ENCODE assay signal across 24 cellular contexts in genomic region chr4:17657849-17658248, GRCh38.
"Had no signal": no experiment of that assay in that cellular context is flagged by ENCODE, and none has a peak within 500 bp of the region (broad histone marks: within the 10 kb centered on the region; RNA-seq: fewer than 3 reads in every experiment).

No MANE protein-coding gene starts in this region.

- H3K36me3 ChIP-seq: colonic mucosa, esophagus squamous epithelium, gastrocnemius medialis, gastroesophageal sphincter, heart left ventricle, heart right ventricle had no signal

- H3K4me3 ChIP-seq: colonic mucosa, coronary artery, dorsolateral prefrontal cortex, esophagus squamous epithelium, gastrocnemius medialis, gastroesophageal sphincter, heart left ventricle, heart right ventricle had no signal

- H3K4me1 ChIP-seq: colonic mucosa, esophagus squamous epithelium, foreskin keratinocyte, gastrocnemius medialis, gastroesophageal sphincter, heart left ventricle, heart right ventricle had no signal

- ATAC-seq: effector memory CD8-positive, alpha-beta T cell; esophagus mucosa; foreskin keratinocyte; gastrocnemius medialis; gastroesophageal sphincter; heart left ventricle; heart right ventricle had no signal

- H3K4me1 Mint-ChIP-seq: endodermal cell had no signal

- H3K9me3 ChIP-seq: colonic mucosa, esophagus squamous epithelium, gastrocnemius medialis, heart left ventricle, heart right ventricle had no signal

- H3K27me3 ChIP-seq: colonic mucosa, dorsolateral prefrontal cortex, esophagus squamous epithelium, foreskin keratinocyte, gastrocnemius medialis had no signal

- H3K27ac Mint-ChIP-seq: dendritic cell treated with granulocyte-macrophage colony-stimulating factor and Interleukin-4, amounts not matched to agents 40 ng/mL and 50 ng/mL, for 4 days; effector memory CD8-positive, alpha-beta T cell; endodermal cell had no signal

- H3K9me3 Mint-ChIP-seq: dendritic cell treated with granulocyte-macrophage colony-stimulating factor and Interleukin-4, amounts not matched to agents 40 ng/mL and 50 ng/mL, for 4 days; effector memory CD8-positive, alpha-beta T cell; endodermal cell had no signal

- H3K27ac ChIP-seq: colonic mucosa, coronary artery, dorsolateral prefrontal cortex, epithelial cell of prostate, esophagus squamous epithelium, foreskin keratinocyte, gastrocnemius medialis, gastroesophageal sphincter, heart left ventricle, heart right ventricle had no signal

- H3K4me3 Mint-ChIP-seq: dendritic cell treated with granulocyte-macrophage colony-stimulating factor and Interleukin-4, amounts not matched to agents 40 ng/mL and 50 ng/mL, for 4 days; effector memory CD8-positive, alpha-beta T cell; endodermal cell had no signal

- H3K27me3 Mint-ChIP-seq: dendritic cell treated with granulocyte-macrophage colony-stimulating factor and Interleukin-4, amounts not matched to agents 40 ng/mL and 50 ng/mL, for 4 days had no signal

- DNase-seq: colonic mucosa; cortex of kidney; dermis blood vessel endothelial cell; dorsolateral prefrontal cortex; effector CD4-positive, alpha-beta T cell; effector CD8-positive, alpha-beta T cell; effector memory CD4-positive, alpha-beta T cell; effector memory CD8-positive, alpha-beta T cell; endodermal cell; erythroblast; esophagus squamous epithelium; foreskin fibroblast; foreskin keratinocyte; foreskin melanocyte; gastrocnemius medialis; glutamatergic neuron; head of caudate nucleus; heart left ventricle; heart right ventricle had no signal
